In genomic region chr15:75697523-75698398, GRCh38 we compare ENCODE assay signal across 16 cellular contexts. TPM values are rescaled to one million over a fixed set of nuclear protein-coding genes. Genes with fewer than 3 reads are reported as not detected.
DNase-seq lines count a peak whose midpoint lies in the region; ATAC-seq and TF ChIP-seq lines count a peak whose summit lies in the region.
"Had no signal": no experiment of that assay in that cellular context is flagged by ENCODE, and none has a peak within 500 bp of the region (broad histone marks: within the 10 kb centered on the region; RNA-seq: fewer than 3 reads in every experiment).

No MANE protein-coding gene starts in this region.

- no peaks in the 10 kb centered on the region for H3K36me3 ChIP-seq in IMR-90 (ENCODE audit: control insufficient read depth, insufficient read depth, low read length)
- no peaks in the 10 kb centered on the region for H3K36me3 ChIP-seq in stomach smooth muscle (ENCODE audit: control insufficient read depth in 2 of 2, insufficient read depth in 2 of 2, low read length in 2 of 2)
- H3K36me3 ChIP-seq: cardiac muscle cell, MG63, spleen had no signal

- no peaks in the 10 kb centered on the region for H3K27me3 ChIP-seq in IMR-90 (ENCODE audit: control insufficient read depth, insufficient read depth, low read length)
- no peaks in the 10 kb centered on the region for H3K27me3 ChIP-seq in stomach smooth muscle (ENCODE audit: control insufficient read depth in 1 of 2, insufficient read depth in 2 of 2, low read length in 2 of 2)
- H3K27me3 ChIP-seq: cardiac muscle cell, MG63 had no signal

- H3K4me1 ChIP-seq in IMR-90 (ENCODE audit: control insufficient read depth, insufficient read depth, low read length) (peaks cover 38% of the 10 kb centered on the region), stomach smooth muscle (ENCODE audit: control insufficient read depth, insufficient read depth, low read length) (peaks cover 92% of the 10 kb centered on the region)

- H2BK120ac ChIP-seq in IMR-90 (ENCODE audit: low read depth, low read length) = no peak overlapping the region; the same call in 1 of the 2 replicates

- H3K79me1 ChIP-seq in IMR-90 (ENCODE audit: low read depth in 1 of 2, low read length in 2 of 2) = peaks cover 6 to 62% of the 10 kb centered on the region in 2 experiments; a peak in 2 of 4 replicates

- peak overlapping the region; percentile 33 for H3K27ac Mint-ChIP-seq in central memory CD8-positive, alpha-beta T cell (ENCODE audit: low read depth)
- peak overlapping the region; percentile 51 for H3K27ac Mint-ChIP-seq in mesothelial cell of epicardium
- H3K27ac Mint-ChIP-seq: activated naive CD4-positive, alpha-beta T cell treated with anti-CD3 and anti-CD28 coated beads for 36 hours had no signal

- H3K14ac ChIP-seq in IMR-90 (replicated peaks; ENCODE audit: low read depth, low read length) = no peak overlapping the region

- peak overlapping the region; percentile 81 for H2AK5ac ChIP-seq in IMR-90 (ENCODE audit: low read depth, low read length)

- 0 out of 2 replicates have a peak overlapping the region, but pooled peaks have one; percentile 24 for H3K23ac ChIP-seq in IMR-90 (ENCODE audit: low read depth, low read length)

- peak overlapping the region; percentile 5 for H2AK9ac ChIP-seq in IMR-90 (replicated peaks; ENCODE audit: low read depth, low read length, poor library complexity)

- H3K9me3 Mint-ChIP-seq in central memory CD8-positive, alpha-beta T cell = no peaks in the 10 kb centered on the region
- H3K9me3 Mint-ChIP-seq in mesothelial cell of epicardium = no peaks in the 10 kb centered on the region
- H3K9me3 Mint-ChIP-seq: activated naive CD4-positive, alpha-beta T cell treated with anti-CD3 and anti-CD28 coated beads for 36 hours had no signal

- H2AFZ ChIP-seq in IMR-90 (replicated peaks; ENCODE audit: low read length, poor library complexity) = peak overlapping the region; percentile 49

- H3K4me3 Mint-ChIP-seq in central memory CD8-positive, alpha-beta T cell = no peak overlapping the region
- H3K4me3 Mint-ChIP-seq in mesothelial cell of epicardium = no peak overlapping the region
- H3K4me3 Mint-ChIP-seq: activated naive CD4-positive, alpha-beta T cell treated with anti-CD3 and anti-CD28 coated beads for 36 hours had no signal

- POLR2A ChIA-PET in IMR-90 (lab: Charles Lee; ENCODE audit: unreplicated experiment) = no interaction called here

- BruUV-seq in IMR-90 (replicated peaks; lab: Mats Ljungman, UMichigan) = no TSS peak

- peak overlapping the region; percentile 46 for H3K4ac ChIP-seq in IMR-90 (ENCODE audit: low read depth, low read length)

- H3K4me1 Mint-ChIP-seq in central memory CD8-positive, alpha-beta T cell = peaks cover 23% of the 10 kb centered on the region
- peaks cover 42% of the 10 kb centered on the region for H3K4me1 Mint-ChIP-seq in mesothelial cell of epicardium

- peak overlapping the region; percentile 4; the same call in 1 of the 2 replicates for H4K91ac ChIP-seq in IMR-90 (ENCODE audit: insufficient read depth, low read depth, low read length)

- no peak overlapping the region for H3K4me2 ChIP-seq in IMR-90 (ENCODE audit: low read depth, low read length)

- no peak overlapping the region for H3K9ac ChIP-seq in IMR-90 (ENCODE audit: low read depth, low read length)
- peak overlapping the region; percentile 84 to 85 for H3K9ac ChIP-seq in stomach smooth muscle (ENCODE audit: low read length in 2 of 2)

- H2BK20ac ChIP-seq in IMR-90 (ENCODE audit: low read depth, low read length) = no peak overlapping the region

- H3K9me1 ChIP-seq in IMR-90 (ENCODE audit: insufficient read depth, low read length) = peaks cover 9% of the 10 kb centered on the region

- H4K5ac ChIP-seq in IMR-90 (ENCODE audit: low read depth, low read length) = no peak overlapping the region

- no peak overlapping the region for H2BK5ac ChIP-seq in IMR-90 (ENCODE audit: low read depth, low read length, poor library complexity, severe bottlenecking)

- CTCF ChIA-PET in IMR-90 (lab: Yijun Ruan, JAX) = no interaction called here

- no peaks in the 10 kb centered on the region for H3K9me3 ChIP-seq in IMR-90 (ENCODE audit: control insufficient read depth, insufficient read depth, low read length)
- no peaks in the 10 kb centered on the region for H3K9me3 ChIP-seq in stomach smooth muscle (ENCODE audit: control insufficient read depth in 2 of 2, low read length in 2 of 2)
- H3K9me3 ChIP-seq: MG63, spleen had no signal

- H4K8ac ChIP-seq in IMR-90 (ENCODE audit: low read depth in 2 of 2, low read length in 2 of 2) = no peak overlapping the region

- intact Hi-C loops in IMR-90 (cut with micrococcal nuclease) = no loop called here

- H2BK15ac ChIP-seq in IMR-90 (ENCODE audit: low read depth, low read length) = no peak overlapping the region

- TF ChIP-seq RAD21 in IMR-90 (IDR thresholded peaks at IDR 0.05; ENCODE audit: low read length) = no peak

- in situ Hi-C loops in IMR-90 (cut with MboI; ENCODE audit: low sequenced_read_pairs) = no loop called here

- no peak for TF ChIP-seq POLR2A in IMR-90 (IDR thresholded peaks at IDR 0.05; ENCODE audit: low read depth, low read length)

- WGBS in IMR-90 (ENCODE audit: extremely low coverage in 2 of 2, insufficient read length in 1 of 2), 2 experiments = no CpG with 5 or more reads among the region's 20 CpGs

- ATAC-seq in IMR-90 (ENCODE audit: low read depth) (no peak), GM21528 (IDR thresholded peaks at IDR 0.05; ENCODE audit: low FRiP score, unreplicated experiment) (no peak), HG03108 (IDR thresholded peaks at IDR 0.05; ENCODE audit: unreplicated experiment) (no peak)
- no peak for ATAC-seq in central memory CD8-positive, alpha-beta T cell (replicated peaks; ENCODE audit: extremely low read depth, poor library complexity, severe bottlenecking)
- ATAC-seq in stimulated activated naive CD8-positive, alpha-beta T cell treated with anti-CD3 and anti-CD28 coated beads, Interleukin-15, Interleukin-2, amounts not matched to agents 100 U/mL and 50 U/mL, for 24 hours = no peak

- H4K20me1 ChIP-seq in IMR-90 (ENCODE audit: insufficient read depth, low read length) = peaks cover 13% of the 10 kb centered on the region; the same call in 1 of the 2 replicates

- no peaks in the 10 kb centered on the region for H3K36me3 Mint-ChIP-seq in central memory CD8-positive, alpha-beta T cell (ENCODE audit: insufficient read depth)
- H3K36me3 Mint-ChIP-seq in mesothelial cell of epicardium = no peaks in the 10 kb centered on the region

- dilution Hi-C loops in IMR-90 (cut with HindIII; ENCODE audit: low sequenced_read_pairs, unreplicated experiment) = no loop called here

- no peak overlapping the region for H3K27ac ChIP-seq in IMR-90 (ENCODE audit: insufficient read depth, low read length)
- peak overlapping the region; percentile 99 for H3K27ac ChIP-seq in stomach smooth muscle (ENCODE audit: low read length)
- H3K27ac ChIP-seq: cardiac muscle cell, spleen had no signal

- H3K18ac ChIP-seq in IMR-90 (ENCODE audit: low read depth, low read length) = no peak overlapping the region

- no peak overlapping the region for H3K4me3 ChIP-seq in IMR-90 (ENCODE audit: insufficient read depth, low read depth, low read length)
- H3K4me3 ChIP-seq in stomach smooth muscle (ENCODE audit: low read length in 2 of 2) = peak overlapping the region in 1 of 2 donors; percentile 8
- H3K4me3 ChIP-seq: cardiac muscle cell, MG63, spleen had no signal

- no peak for TF ChIP-seq CTCF in IMR-90 (conservative IDR thresholded peaks at IDR 0.05; ENCODE audit: low read depth, low read length)
- no peak for TF ChIP-seq CTCF in mesothelial cell of epicardium (IDR thresholded peaks at IDR 0.05; ENCODE audit: unreplicated experiment)

- DNase-seq in IMR-90 (no peak), mesothelial cell of epicardium (ENCODE audit: low spot score in 2 of 2, unreplicated experiment in 2 of 2) (no peak), NCI-H2107 (lab: John Stamatoyannopoulos, UW) (no peak)
- no peak for DNase-seq in central memory CD8-positive, alpha-beta T cell (ENCODE audit: low spot score in 2 of 2)
- DNase-seq in stimulated activated naive CD8-positive, alpha-beta T cell treated with anti-CD3 and anti-CD28 coated beads, Interleukin-15, Interleukin-2, amounts not matched to agents 100 U/mL and 50 U/mL, for 24 hours = no peak
- DNase-seq: activated naive CD4-positive, alpha-beta T cell treated with anti-CD3 and anti-CD28 coated beads for 36 hours; HCEC 1CT; MG63; NCI-H2029 treated with DMSO at 0.1 percent for 48 hours; NCI-H82; spleen had no signal

- no peak overlapping the region for H3K56ac ChIP-seq in IMR-90 (ENCODE audit: extremely low read depth, insufficient read depth, low read length)

- peaks cover 21% of the 10 kb centered on the region for H3K27me3 Mint-ChIP-seq in central memory CD8-positive, alpha-beta T cell
- H3K27me3 Mint-ChIP-seq in mesothelial cell of epicardium (ENCODE audit: low read depth) = no peaks in the 10 kb centered on the region

TF ChIP-seq in IMR-90, 13 proteins besides CTCF, POLR2A, EP300 and RAD21:
- TF ChIP-seq RFX5 (IDR thresholded peaks at IDR 0.05; ENCODE audit: low read depth, low read length) (no peak), FOS (IDR thresholded peaks at IDR 0.05; ENCODE audit: low read depth, low read length) (no peak)

RNA-seq across cellular contexts. Expression of gene CSPG4, which starts 14.9 kb away (rescaled TPM):
- total RNA-seq in IMR-90 (2012; rRNA removed) (12.4 and 14.7 TPM in 2 replicates), mesothelial cell of epicardium (11.3 to 11.8 TPM (median 11.4 TPM) in 3 replicates)
- polyA plus RNA-seq in IMR-90 (2012; rRNA removed) = 28.4 and 35.6 TPM in 2 replicates
- 15.6 and 23.3 TPM in 2 replicates for polyA plus RNA-seq in IMR-90 (2012; cell fraction: cytosol; rRNA removed)
- 24.1 and 69.4 TPM in 2 replicates for polyA plus RNA-seq in IMR-90 (2012; cell fraction: nucleus; rRNA removed; ENCODE audit: low replicate concordance)
- total RNA-seq: activated naive CD4-positive, alpha-beta T cell treated with anti-CD3 and anti-CD28 coated beads for 36 hours; T-helper 1 cell treated with Interleukin-12 subunit alpha and Interleukin-12 subunit beta and Interleukin-4 antibody, amounts not matched to agents 30 ng/mL and 1 ng/mL, for 36 hours had no signal

RNA-seq across cellular contexts. Expression of gene SNX33, which starts 50.0 kb away (rescaled TPM):
- total RNA-seq in IMR-90 (2012; rRNA removed) = 11.9 and 12.7 TPM in 2 replicates
- 12.5 and 14.6 TPM in 2 replicates for polyA plus RNA-seq in IMR-90 (2012; rRNA removed)
- polyA plus RNA-seq in IMR-90 (2012; cell fraction: cytosol; rRNA removed) = 5.1 and 11.2 TPM in 2 replicates
- polyA plus RNA-seq in IMR-90 (2012; cell fraction: nucleus; rRNA removed; ENCODE audit: low replicate concordance) = 27.3 and 29.8 TPM in 2 replicates
- total RNA-seq in mesothelial cell of epicardium = 22.1 to 23.3 TPM (median 22.8 TPM) in 3 replicates

RNA-seq across cellular contexts. Expression of gene IMP3, which starts 57.7 kb away (rescaled TPM):
- total RNA-seq in IMR-90 (2012; rRNA removed) (42.1 and 84.7 TPM in 2 replicates), mesothelial cell of epicardium (38.6 to 43.6 TPM (median 39.0 TPM) in 3 replicates)
- polyA plus RNA-seq in IMR-90 (2012; rRNA removed) = 55.6 and 59.3 TPM in 2 replicates
- 111 and 209 TPM in 2 replicates for polyA plus RNA-seq in IMR-90 (2012; cell fraction: cytosol; rRNA removed)
- polyA plus RNA-seq in IMR-90 (2012; cell fraction: nucleus; rRNA removed; ENCODE audit: low replicate concordance) = 38.5 and 123 TPM in 2 replicates
